Comparison of ENCODE assay signal across 9 cellular contexts in genomic region chr1:16685445-16686371, GRCh38. TPM values are rescaled to one million over a fixed set of nuclear protein-coding genes. Genes with fewer than 3 reads are reported as not detected.
A peak's percentile ranks its signal among the peaks of the same experiment; 100 is the strongest.
DNase-seq lines count a peak whose midpoint lies in the region; ATAC-seq and TF ChIP-seq lines count a peak whose summit lies in the region.
"Not testable (repeated sequence)": the region's sequence is repeated elsewhere in the genome, so short reads cannot be mapped to it uniquely, and the experiment has no call there.
"Had no signal": no experiment of that assay in that cellular context is flagged by ENCODE, and none has a peak within 500 bp of the region (broad histone marks: within the 10 kb centered on the region; RNA-seq: fewer than 3 reads in every experiment).

No MANE protein-coding gene starts in this region.

- H3K79me2 ChIP-seq in SU-DHL-6 (ENCODE audit: insufficient read depth, low read length), result not testable (repeated sequence)

- peak overlapping the region; percentile 62 for H3K4me2 ChIP-seq in SU-DHL-6 (ENCODE audit: low read depth, low read length, poor library complexity, severe bottlenecking)

- not testable (repeated sequence) for H3K36me3 ChIP-seq in SU-DHL-6 (ENCODE audit: low read length)

- DNase-seq in EH (ENCODE audit: low read depth) (peak; percentile 1), left colon (peak in 1 of 2 donors; percentile 6)
- DNase-seq in effector memory CD8-positive, alpha-beta T cell; progenitor cell of endocrine pancreas (ENCODE audit: low spot score, unreplicated experiment): not testable (repeated sequence)

- H3K4me3 ChIP-seq in SU-DHL-6 (ENCODE audit: insufficient read depth, low read length, poor library complexity, severe bottlenecking), result peak overlapping the region; percentile 50

- not testable (repeated sequence) for H3K9me3 ChIP-seq in SU-DHL-6 (ENCODE audit: insufficient read depth, low read length)

- not testable (repeated sequence) for H3F3A ChIP-seq in SU-DHL-6 (ENCODE audit: insufficient read depth)

- intact Hi-C loops in left colon (cut with DNase I, micrococcal nuclease), result not testable (repeated sequence)

- not testable (repeated sequence) for H3K9me3 Mint-ChIP-seq in IgD-negative memory B cell; activated T-helper 17 cell treated with anti-CD3 and anti-CD28 coated beads, Interleukin-2, amount 50 U/mL, for 72 hours; effector memory CD8-positive, alpha-beta T cell; progenitor cell of endocrine pancreas (ENCODE audit: low read depth)

- not testable (repeated sequence) for H3K27me3 ChIP-seq in SU-DHL-6 (ENCODE audit: low read length)

- not testable (repeated sequence) for H3K9me2 ChIP-seq in SU-DHL-6 (replicated peaks; ENCODE audit: insufficient read depth, low read length)

- H3K4me1 Mint-ChIP-seq in IgD-negative memory B cell; activated T-helper 17 cell treated with anti-CD3 and anti-CD28 coated beads, Interleukin-2, amount 50 U/mL, for 72 hours; effector memory CD8-positive, alpha-beta T cell (ENCODE audit: low read depth in 2 of 2); progenitor cell of endocrine pancreas (ENCODE audit: low read depth): not testable (repeated sequence)

- not testable (repeated sequence) for H3K27ac Mint-ChIP-seq in IgD-negative memory B cell; activated T-helper 17 cell treated with anti-CD3 and anti-CD28 coated beads, Interleukin-2, amount 50 U/mL, for 72 hours; effector memory CD8-positive, alpha-beta T cell; progenitor cell of endocrine pancreas

- peak overlapping the region; percentile 46 for H3K27ac ChIP-seq in SU-DHL-6 (ENCODE audit: low read depth, low read length)

- H3K27me3 Mint-ChIP-seq in IgD-negative memory B cell; activated T-helper 17 cell treated with anti-CD3 and anti-CD28 coated beads, Interleukin-2, amount 50 U/mL, for 72 hours; progenitor cell of endocrine pancreas: not testable (repeated sequence)
- H3K27me3 Mint-ChIP-seq in effector memory CD8-positive, alpha-beta T cell, result peaks cover 8 to 12% of the 10 kb centered on the region in 2 donors

- TF ChIP-seq CTCF in SU-DHL-6 (IDR thresholded peaks at IDR 0.05; ENCODE audit: insufficient read depth, low read length, poor library complexity, severe bottlenecking); progenitor cell of endocrine pancreas (IDR thresholded peaks at IDR 0.05; ENCODE audit: unreplicated experiment): not testable (repeated sequence)

- H4K20me1 ChIP-seq in SU-DHL-6 (ENCODE audit: low read depth, low read length), result not testable (repeated sequence)

- H3K9ac ChIP-seq in SU-DHL-6 (ENCODE audit: low read length), result peak overlapping the region; percentile 51

- H3K4me3 Mint-ChIP-seq in IgD-negative memory B cell (peak overlapping the region; percentile 71 to 84 (median 78)), progenitor cell of endocrine pancreas (ENCODE audit: low read depth) (peak overlapping the region; percentile 25)
- peak overlapping the region; percentile 5 for H3K4me3 Mint-ChIP-seq in activated T-helper 17 cell treated with anti-CD3 and anti-CD28 coated beads, Interleukin-2, amount 50 U/mL, for 72 hours
- H3K4me3 Mint-ChIP-seq in effector memory CD8-positive, alpha-beta T cell, result peak overlapping the region in 1 of 2 donors; percentile 35

- not testable (repeated sequence) for H2AFZ ChIP-seq in SU-DHL-6 (ENCODE audit: low read depth, low read length, severe bottlenecking)

- not testable (repeated sequence) for H3K36me3 Mint-ChIP-seq in IgD-negative memory B cell; activated T-helper 17 cell treated with anti-CD3 and anti-CD28 coated beads, Interleukin-2, amount 50 U/mL, for 72 hours (ENCODE audit: low read depth); effector memory CD8-positive, alpha-beta T cell (ENCODE audit: insufficient read depth); progenitor cell of endocrine pancreas (ENCODE audit: insufficient read depth)

- ATAC-seq in activated T-helper 17 cell treated with anti-CD3 and anti-CD28 coated beads, Interleukin-2, amount 50 U/mL, for 72 hours (replicated peaks), result not testable (repeated sequence)
- peak; percentile 55 for ATAC-seq in effector memory CD8-positive, alpha-beta T cell (replicated peaks)
- ATAC-seq in left colon, result peak; percentile 49

RNA-seq across cellular contexts. Expression of gene RNU1-3, which starts 19.0 kb away (rescaled TPM):
- polyA plus RNA-seq in IgD-negative memory B cell, result not detected
- total RNA-seq in activated T-helper 17 cell treated with anti-CD3 and anti-CD28 coated beads, Interleukin-2, amount 50 U/mL, for 72 hours, result 1,000 to 10,000 TPM; 1,202 to 2,371 TPM
- total RNA-seq in left colon (1,000 to 10,000 TPM; 3,977 to 5,589 TPM), progenitor cell of endocrine pancreas (3,923 and 3,957 TPM in 2 replicates)
- polyA plus RNA-seq: AG04450, IMR-90 had no signal

RNA-seq across cellular contexts. Expression of gene RNU1-4, which starts 54.6 kb away (rescaled TPM):
- not detected for polyA plus RNA-seq in IgD-negative memory B cell
- total RNA-seq in activated T-helper 17 cell treated with anti-CD3 and anti-CD28 coated beads, Interleukin-2, amount 50 U/mL, for 72 hours, result 1,000 to 10,000 TPM; 1,202 to 2,371 TPM
- total RNA-seq in left colon (1,000 to 10,000 TPM; 3,977 to 5,589 TPM), progenitor cell of endocrine pancreas (3,923 and 3,957 TPM in 2 replicates)
- polyA plus RNA-seq: AG04450, IMR-90 had no signal
